20 cellular contexts compared by ENCODE assay signal in the genomic region with DNA sequence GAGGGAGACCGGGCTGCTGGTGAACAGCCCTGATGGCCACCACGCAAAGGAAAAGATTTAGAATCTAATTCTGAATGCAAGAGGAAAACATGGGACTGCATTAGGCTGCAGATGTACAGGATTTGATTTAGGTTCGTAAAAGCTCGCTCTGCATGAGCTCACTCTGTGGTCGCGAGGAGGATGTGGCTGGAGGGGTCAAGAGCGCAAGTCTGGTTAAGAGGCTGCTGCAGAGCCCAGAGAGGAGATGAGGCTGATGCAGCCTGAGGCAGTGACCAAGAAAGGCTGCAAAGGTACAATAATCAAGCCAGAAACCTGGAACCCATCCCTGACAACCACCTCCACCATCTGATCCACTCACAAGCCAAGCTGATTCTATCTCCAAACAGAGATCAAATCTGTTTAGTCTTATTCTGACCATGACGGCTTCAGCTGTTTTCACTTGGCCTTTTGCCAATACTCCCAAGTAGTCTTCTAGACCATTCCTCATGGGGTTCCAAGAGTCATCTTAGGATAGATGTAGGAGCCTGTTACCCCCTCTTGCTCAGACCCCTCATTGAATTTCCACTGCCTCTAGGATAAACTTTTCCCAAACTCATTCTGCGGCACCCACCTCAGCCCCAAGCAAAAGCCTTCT. TPM values are rescaled to one million over a fixed set of nuclear protein-coding genes. Genes with fewer than 3 reads are reported as not detected.
DNase-seq lines count a peak whose midpoint lies in the region; ATAC-seq lines count a peak whose summit lies in the region.
"Had no signal": no experiment of that assay in that cellular context is flagged by ENCODE, and none has a peak within 500 bp of the region (broad histone marks: within the 10 kb centered on the region; RNA-seq: fewer than 3 reads in every experiment).

No MANE protein-coding gene starts in this region.

- H3K27ac Mint-ChIP-seq in activated CD8-positive, alpha-beta T cell treated with anti-CD3 and anti-CD28 coated beads, Interleukin-2, amount 10 ng/mL, durations not matched to agents 7 days and 5 days = no peak overlapping the region
- H3K27ac Mint-ChIP-seq: CD4-positive, alpha-beta memory T cell; dendritic cell treated with granulocyte-macrophage colony-stimulating factor and Interleukin-4, amounts not matched to agents 40 ng/mL and 50 ng/mL, for 4 days; mesothelial cell of epicardium had no signal

- no peak for ATAC-seq in activated CD8-positive, alpha-beta T cell treated with anti-CD3 and anti-CD28 coated beads, Interleukin-2, amount 10 ng/mL, durations not matched to agents 7 days and 5 days
- no peak for ATAC-seq in GM19351 (IDR thresholded peaks at IDR 0.05; ENCODE audit: unreplicated experiment)
- ATAC-seq: activated T-cell treated with anti-CD3 and anti-CD28 coated beads, Interleukin-2, amount 50 U/mL, for 4 hours; heart right ventricle; right cardiac atrium; Right ventricle myocardium inferior had no signal

- POLR2A ChIA-PET in activated CD8-positive, alpha-beta T cell treated with anti-CD3 and anti-CD28 coated beads, Interleukin-2, amount 10 ng/mL, durations not matched to agents 7 days and 5 days (lab: Charles Lee) = interaction anchor here (0.6 kb wide), 1 partner anchor 194 kb away, joined by 3 read pairs; no protein-coding TSS in a partner anchor

- peaks cover 12% of the 10 kb centered on the region for H3K4me1 Mint-ChIP-seq in activated CD8-positive, alpha-beta T cell treated with anti-CD3 and anti-CD28 coated beads, Interleukin-2, amount 10 ng/mL, durations not matched to agents 7 days and 5 days (ENCODE audit: low read depth)

- peak; percentile 49 for DNase-seq in AG20443 (ENCODE audit: low spot score)
- peak; percentile 83 for DNase-seq in ELR (ENCODE audit: low read depth)
- peak; percentile 54 for DNase-seq in activated CD8-positive, alpha-beta T cell treated with anti-CD3 and anti-CD28 coated beads, Interleukin-2, amount 10 ng/mL, durations not matched to agents 7 days and 5 days
- DNase-seq in left kidney (ENCODE audit: low read depth, low spot score) = peak; percentile 39
- DNase-seq in cortex of kidney (lab: John Stamatoyannopoulos, UW) = no peak
- no peak for DNase-seq in NCI-H1048 (lab: John Stamatoyannopoulos, UW)
- DNase-seq: activated CD4-positive, alpha-beta T cell treated with anti-CD3 and anti-CD28 coated beads for 1 hour; activated T-cell treated with anti-CD3 and anti-CD28 coated beads, Interleukin-2, amount 50 U/mL, for 4 hours; anterior cingulate cortex; CD4-positive, alpha-beta memory T cell; HCEC 1CT; heart right ventricle; kidney glomerular epithelial cell; NCI-H2107; right cardiac atrium; stimulated activated CD4-positive, alpha-beta T cell treated with anti-CD3 and anti-CD28 coated beads, Interleukin-1b, Interleukin-23, amount 100 ng/mL, for 48 hours had no signal

- H3K9me3 Mint-ChIP-seq in activated CD8-positive, alpha-beta T cell treated with anti-CD3 and anti-CD28 coated beads, Interleukin-2, amount 10 ng/mL, durations not matched to agents 7 days and 5 days (ENCODE audit: insufficient read depth) = no peaks in the 10 kb centered on the region
- H3K9me3 Mint-ChIP-seq: activated T-cell treated with anti-CD3 and anti-CD28 coated beads, Interleukin-2, amount 50 U/mL, for 4 hours; dendritic cell treated with granulocyte-macrophage colony-stimulating factor and Interleukin-4, amounts not matched to agents 40 ng/mL and 50 ng/mL, for 4 days had no signal

- H3K36me3 Mint-ChIP-seq in activated CD8-positive, alpha-beta T cell treated with anti-CD3 and anti-CD28 coated beads, Interleukin-2, amount 10 ng/mL, durations not matched to agents 7 days and 5 days (ENCODE audit: low read depth) = no peaks in the 10 kb centered on the region
- H3K36me3 Mint-ChIP-seq: CD4-positive, alpha-beta memory T cell; mesothelial cell of epicardium had no signal

- H3K27me3 Mint-ChIP-seq in activated CD8-positive, alpha-beta T cell treated with anti-CD3 and anti-CD28 coated beads, Interleukin-2, amount 10 ng/mL, durations not matched to agents 7 days and 5 days (ENCODE audit: low read depth) = peaks cover 8% of the 10 kb centered on the region

- no peak overlapping the region for H3K4me3 Mint-ChIP-seq in activated CD8-positive, alpha-beta T cell treated with anti-CD3 and anti-CD28 coated beads, Interleukin-2, amount 10 ng/mL, durations not matched to agents 7 days and 5 days
- H3K4me3 Mint-ChIP-seq: activated T-cell treated with anti-CD3 and anti-CD28 coated beads, Interleukin-2, amount 50 U/mL, for 4 hours; CD4-positive, alpha-beta memory T cell; dendritic cell treated with granulocyte-macrophage colony-stimulating factor and Interleukin-4, amounts not matched to agents 40 ng/mL and 50 ng/mL, for 4 days; mesothelial cell of epicardium had no signal

- CTCF ChIA-PET in activated CD8-positive, alpha-beta T cell treated with anti-CD3 and anti-CD28 coated beads, Interleukin-2, amount 10 ng/mL, durations not matched to agents 7 days and 5 days (lab: Charles Lee) = interaction anchor here (1.8 to 2.3 kb wide), 2 partner anchors 10 to 561 kb away, joined by 7 to 15 read pairs; no protein-coding TSS in a partner anchor

RNA-seq across cellular contexts. Expression of gene ARL4C, which starts 58.9 kb away (rescaled TPM):
- 100 to 1,000 TPM; 123 to 126 TPM for total RNA-seq in activated CD8-positive, alpha-beta T cell treated with anti-CD3 and anti-CD28 coated beads, Interleukin-2, amount 10 ng/mL, durations not matched to agents 7 days and 5 days

Comparison
In these comparisons a context has a peak if more than half of its experiments do, and no peak if none do; other contexts are left out.
1. DNase-seq: peak in AG20443 (single experiment), ELR (single experiment), activated CD8-positive, alpha-beta T cell treated with anti-CD3 and anti-CD28 coated beads, Interleukin-2, amount 10 ng/mL, durations not matched to agents 7 days and 5 days (single experiment) and left kidney (single experiment); none in cortex of kidney (single experiment) and NCI-H1048 (single experiment).